8 cellular contexts compared by ENCODE assay signal in genomic region chrX:135707880-135708279, GRCh38.
DNase-seq lines count a peak whose midpoint lies in the region; ATAC-seq and TF ChIP-seq lines count a peak whose summit lies in the region.

No MANE protein-coding gene starts in this region.

- no peaks in the 10 kb centered on the region for H3K36me3 Mint-ChIP-seq in activated naive CD8-positive, alpha-beta T cell treated with anti-CD3 and anti-CD28 coated beads, Interleukin-2, amount 50 U/mL, for 24 hours (ENCODE audit: low read depth)

- no peak for TF ChIP-seq POLR2A in GM18505 (IDR thresholded peaks at IDR 0.05; ENCODE audit: borderline replicate concordance, extremely low read depth, insufficient read depth, insufficient read length)

- no peak overlapping the region for H3K4me3 Mint-ChIP-seq in activated naive CD8-positive, alpha-beta T cell treated with anti-CD3 and anti-CD28 coated beads, Interleukin-2, amount 50 U/mL, for 24 hours

- H3K4me1 Mint-ChIP-seq in activated naive CD8-positive, alpha-beta T cell treated with anti-CD3 and anti-CD28 coated beads, Interleukin-2, amount 50 U/mL, for 24 hours, result no peaks in the 10 kb centered on the region

- peak; percentile 3 for DNase-seq in activated naive CD4-positive, alpha-beta T cell treated with Interleukin-2 at 50 U/mL for 16 hours
- DNase-seq in activated naive CD4-positive, alpha-beta T cell treated with anti-CD3 and anti-CD28 coated beads, Interleukin-2, amount 50 U/mL, for 16 hours, result no peak
- DNase-seq in NCI-H1694 treated with DMSO at 0.1 percent for 48 hours (lab: John Stamatoyannopoulos, UW) (peak; percentile 3), middle frontal gyrus (ENCODE audit: extremely low spot score, low spot score) (no peak)
- DNase-seq in activated naive CD8-positive, alpha-beta T cell treated with anti-CD3 and anti-CD28 coated beads, Interleukin-2, amount 50 U/mL, for 24 hours, result peak; percentile 39
- peak; percentile 10 for DNase-seq in stimulated activated CD8-positive, alpha-beta memory T cell treated with anti-CD3 and anti-CD28 coated beads, Interleukin-15, amount 100 ng/mL, for 24 hours (ENCODE audit: low read depth)

- H3K27ac Mint-ChIP-seq in activated naive CD8-positive, alpha-beta T cell treated with anti-CD3 and anti-CD28 coated beads, Interleukin-2, amount 50 U/mL, for 24 hours, result no peak overlapping the region

- no peak for ATAC-seq in activated naive CD8-positive, alpha-beta T cell treated with anti-CD3 and anti-CD28 coated beads, Interleukin-2, amount 50 U/mL, for 24 hours
- ATAC-seq in GM18505 (IDR thresholded peaks at IDR 0.05; ENCODE audit: unreplicated experiment) (no peak), GM21360 (IDR thresholded peaks at IDR 0.05; ENCODE audit: unreplicated experiment) (no peak)

- H3K9me3 Mint-ChIP-seq in activated naive CD8-positive, alpha-beta T cell treated with anti-CD3 and anti-CD28 coated beads, Interleukin-2, amount 50 U/mL, for 24 hours, result no peaks in the 10 kb centered on the region

- H3K27me3 Mint-ChIP-seq in activated naive CD8-positive, alpha-beta T cell treated with anti-CD3 and anti-CD28 coated beads, Interleukin-2, amount 50 U/mL, for 24 hours, result no peaks in the 10 kb centered on the region

Comparison
In these comparisons a context has a peak if more than half of its experiments do, and no peak if none do; other contexts are left out.
1. DNase-seq: peak in activated naive CD4-positive, alpha-beta T cell treated with Interleukin-2 at 50 U/mL for 16 hours (single experiment), NCI-H1694 treated with DMSO at 0.1 percent for 48 hours (single experiment), activated naive CD8-positive, alpha-beta T cell treated with anti-CD3 and anti-CD28 coated beads, Interleukin-2, amount 50 U/mL, for 24 hours (single experiment) and stimulated activated CD8-positive, alpha-beta memory T cell treated with anti-CD3 and anti-CD28 coated beads, Interleukin-15, amount 100 ng/mL, for 24 hours (single experiment); none in activated naive CD4-positive, alpha-beta T cell treated with anti-CD3 and anti-CD28 coated beads, Interleukin-2, amount 50 U/mL, for 16 hours (single experiment) and middle frontal gyrus (single experiment).